ENCODE assay signal across 17 cellular contexts in genomic region chr18:58937913-58938312, GRCh38.
A peak's percentile ranks its signal among the peaks of the same experiment; 100 is the strongest.
DNase-seq lines count a peak whose midpoint lies in the region; ATAC-seq and TF ChIP-seq lines count a peak whose summit lies in the region.
"Had no signal": no experiment of that assay in that cellular context is flagged by ENCODE, and none has a peak within 500 bp of the region (broad histone marks: within the 10 kb centered on the region; RNA-seq: fewer than 3 reads in every experiment).

No MANE protein-coding gene starts in this region.

- no peak overlapping the region for H3K4me3 ChIP-seq in A673 (ENCODE audit: low read depth, low read length, poor library complexity, severe bottlenecking)
- H3K4me3 ChIP-seq in GM23338 = no peak overlapping the region
- H3K4me3 ChIP-seq in ascending aorta = no peak overlapping the region
- H3K4me3 ChIP-seq in mesenchymal stem cell (ENCODE audit: insufficient read depth in 1 of 2, low read depth in 1 of 2, low read length in 2 of 2) = peak overlapping the region in 1 of 2 experiments; percentile 50
- H3K4me3 ChIP-seq: coronary artery, suprapubic skin had no signal

- no peak overlapping the region for H2BK5ac ChIP-seq in mesenchymal stem cell (ENCODE audit: low read depth, low read length, poor library complexity, severe bottlenecking)

- H2AFZ ChIP-seq in GM23338 (no peak overlapping the region), mesenchymal stem cell (ENCODE audit: low read depth, low read length) (no peak overlapping the region)

- H3K27me3 Mint-ChIP-seq in GM23338 (ENCODE audit: insufficient read depth, low read depth, poor library complexity) = no peaks in the 10 kb centered on the region

- DNase-seq in A673 (ENCODE audit: low spot score) = no peak
- DNase-seq in GM23338 (ENCODE audit: low spot score) = no peak
- DNase-seq in ascending aorta (ENCODE audit: low spot score in 2 of 2) = no peak
- DNase-seq in mesenchymal stem cell = peak; percentile 51
- DNase-seq in activated naive CD4-positive, alpha-beta T cell treated with Interleukin-2 at 50 U/mL for 16 hours = no peak
- no peak for DNase-seq in SW480 (ENCODE audit: low spot score)
- no peak for DNase-seq in HPDE6-E6E7 (ENCODE audit: extremely low spot score)
- DNase-seq in ureter (ENCODE audit: low spot score) = no peak
- DNase-seq: activated CD4-positive, alpha-beta T cell treated with anti-CD3 and anti-CD28 coated beads, Interleukin-2, amount 10 ng/mL, durations not matched to agents 7 days and 5 days; activated naive CD8-positive, alpha-beta T cell treated with anti-CD3 and anti-CD28 coated beads, Interleukin-2, amount 50 U/mL, for 24 hours; activated T-cell treated with anti-CD3 and anti-CD28 coated beads, Interleukin-2, amount 50 U/mL, for 24 hours; GOT3; NCI-H526 treated with DMSO at 0.1 percent for 48 hours had no signal

- no peaks in the 10 kb centered on the region for H3K9me2 ChIP-seq in GM23338 (ENCODE audit: insufficient read depth)

- peaks cover 19% of the 10 kb centered on the region for H3K79me1 ChIP-seq in mesenchymal stem cell (replicated peaks; ENCODE audit: low read length, poor library complexity, severe bottlenecking)

- no peak overlapping the region for H3K14ac ChIP-seq in mesenchymal stem cell (ENCODE audit: low read length in 2 of 2)

- H4K8ac ChIP-seq in mesenchymal stem cell (ENCODE audit: low read length) = no peak overlapping the region

- peaks cover 89% of the 10 kb centered on the region for H3K79me2 ChIP-seq in GM23338 (replicated peaks; ENCODE audit: insufficient read depth)

- no peak overlapping the region for H2BK12ac ChIP-seq in mesenchymal stem cell (ENCODE audit: low read length in 2 of 2)

- no peak overlapping the region for H2BK120ac ChIP-seq in mesenchymal stem cell (ENCODE audit: low read depth, low read length)

- peaks cover 80% of the 10 kb centered on the region for H3K36me3 Mint-ChIP-seq in GM23338 (ENCODE audit: low read depth)

- H3K4ac ChIP-seq in mesenchymal stem cell (ENCODE audit: low read depth in 1 of 2, low read length in 2 of 2) = no peak overlapping the region

- no peak overlapping the region for H3K23ac ChIP-seq in mesenchymal stem cell (ENCODE audit: low read length in 2 of 2)

- H3K27ac ChIP-seq in A673 (ENCODE audit: low read depth, low read length, poor library complexity, severe bottlenecking) (peak overlapping the region; percentile 90), GM23338 (ENCODE audit: low read depth) (peak overlapping the region; percentile 73), ascending aorta (peak overlapping the region; percentile 46 to 50), mesenchymal stem cell (ENCODE audit: low read length, poor library complexity, severe bottlenecking) (no peak overlapping the region)
- H3K27ac ChIP-seq: suprapubic skin had no signal

- H3K18ac ChIP-seq in mesenchymal stem cell (ENCODE audit: low read depth in 1 of 2, low read length in 2 of 2) = no peak overlapping the region

- no peak overlapping the region for H2BK15ac ChIP-seq in mesenchymal stem cell (ENCODE audit: low read depth, poor library complexity, severe bottlenecking)

- no peaks in the 10 kb centered on the region for H3K9me3 Mint-ChIP-seq in GM23338
- H3K9me3 Mint-ChIP-seq: activated CD4-positive, alpha-beta T cell treated with anti-CD3 and anti-CD28 coated beads, Interleukin-2, amount 10 ng/mL, durations not matched to agents 7 days and 5 days; activated naive CD8-positive, alpha-beta T cell treated with anti-CD3 and anti-CD28 coated beads, Interleukin-2, amount 50 U/mL, for 24 hours; activated T-cell treated with anti-CD3 and anti-CD28 coated beads, Interleukin-2, amount 50 U/mL, for 24 hours; T-helper 2 cell treated with Interferon-gamma antibody and Interleukin-4, amounts not matched to agents 5 μg/mL and 100 μg/mL, for 36 hours had no signal

- CTCF ChIA-PET in A673 (lab: Charles Lee) = no interaction called here

- no peak overlapping the region for H2AK5ac ChIP-seq in mesenchymal stem cell (ENCODE audit: low read length, severe bottlenecking)

- no peak overlapping the region for H3K27ac Mint-ChIP-seq in GM23338
- H3K27ac Mint-ChIP-seq: activated CD4-positive, alpha-beta T cell treated with anti-CD3 and anti-CD28 coated beads, Interleukin-2, amount 10 ng/mL, durations not matched to agents 7 days and 5 days; activated naive CD8-positive, alpha-beta T cell treated with anti-CD3 and anti-CD28 coated beads, Interleukin-2, amount 50 U/mL, for 24 hours; activated T-cell treated with anti-CD3 and anti-CD28 coated beads, Interleukin-2, amount 50 U/mL, for 24 hours; T-helper 2 cell treated with Interferon-gamma antibody and Interleukin-4, amounts not matched to agents 5 μg/mL and 100 μg/mL, for 36 hours had no signal

- WGBS in mesenchymal stem cell = 68% methylated on average over 3 of the region's 3 CpGs

- peaks cover 34% of the 10 kb centered on the region for H3F3A ChIP-seq in GM23338 (replicated peaks; ENCODE audit: low read depth)

- no peak for ATAC-seq in GM23338
- ATAC-seq: activated naive CD8-positive, alpha-beta T cell treated with anti-CD3 and anti-CD28 coated beads, Interleukin-2, amount 50 U/mL, for 24 hours; esophagus mucosa had no signal

- H3K9ac ChIP-seq in mesenchymal stem cell (ENCODE audit: low read length) = peak overlapping the region; percentile 48

- H3K27me3 ChIP-seq in A673 (replicated peaks; ENCODE audit: insufficient read depth, low read depth, low read length, poor library complexity) = no peaks in the 10 kb centered on the region
- H3K27me3 ChIP-seq in GM23338 (ENCODE audit: insufficient read depth) = no peaks in the 10 kb centered on the region
- H3K27me3 ChIP-seq in ascending aorta = no peaks in the 10 kb centered on the region
- no peaks in the 10 kb centered on the region for H3K27me3 ChIP-seq in mesenchymal stem cell (ENCODE audit: control insufficient read depth in 1 of 2, insufficient read depth in 1 of 2, low read length in 2 of 2)
- H3K27me3 ChIP-seq: suprapubic skin had no signal

- no peaks in the 10 kb centered on the region for H3K9me3 ChIP-seq in A673 (ENCODE audit: low read depth, low read length, poor library complexity, severe bottlenecking)
- H3K9me3 ChIP-seq in ascending aorta = no peaks in the 10 kb centered on the region
- H3K9me3 ChIP-seq in mesenchymal stem cell (ENCODE audit: control insufficient read depth, low read length) = no peaks in the 10 kb centered on the region
- H3K9me3 ChIP-seq: suprapubic skin had no signal

- no peak overlapping the region for H4K91ac ChIP-seq in mesenchymal stem cell (ENCODE audit: low read length)

- peaks cover 19% of the 10 kb centered on the region for H4K20me1 ChIP-seq in GM23338 (replicated peaks; ENCODE audit: insufficient read depth)

- no peak for TF ChIP-seq CTCF in A673 (conservative IDR thresholded peaks at IDR 0.05; ENCODE audit: low read depth, low read length)
- TF ChIP-seq CTCF in GM23338 (conservative IDR thresholded peaks at IDR 0.05; ENCODE audit: low read depth in 2 of 2) = no peak
- TF ChIP-seq CTCF in ascending aorta (IDR thresholded peaks at IDR 0.05) = no peak

- no peak overlapping the region for H3K4me3 Mint-ChIP-seq in GM23338
- H3K4me3 Mint-ChIP-seq: activated CD4-positive, alpha-beta T cell treated with anti-CD3 and anti-CD28 coated beads, Interleukin-2, amount 10 ng/mL, durations not matched to agents 7 days and 5 days; activated naive CD8-positive, alpha-beta T cell treated with anti-CD3 and anti-CD28 coated beads, Interleukin-2, amount 50 U/mL, for 24 hours; activated T-cell treated with anti-CD3 and anti-CD28 coated beads, Interleukin-2, amount 50 U/mL, for 24 hours; T-helper 2 cell treated with Interferon-gamma antibody and Interleukin-4, amounts not matched to agents 5 μg/mL and 100 μg/mL, for 36 hours had no signal

- no peak overlapping the region for H3K4me2 ChIP-seq in GM23338
- no peak overlapping the region for H3K4me2 ChIP-seq in mesenchymal stem cell (ENCODE audit: low read length, poor library complexity, severe bottlenecking)

- peaks cover 74% of the 10 kb centered on the region for H3K4me1 ChIP-seq in A673 (ENCODE audit: insufficient read depth, low read length, poor library complexity, severe bottlenecking)
- no peaks in the 10 kb centered on the region for H3K4me1 ChIP-seq in GM23338 (ENCODE audit: insufficient read depth)
- H3K4me1 ChIP-seq in ascending aorta = peaks cover 2 to 28% of the 10 kb centered on the region in 2 donors
- H3K4me1 ChIP-seq in mesenchymal stem cell (ENCODE audit: control insufficient read depth, insufficient read depth, low read depth, low read length) = peaks cover 1% of the 10 kb centered on the region

- intact Hi-C loops in A673 (cut with micrococcal nuclease; ENCODE audit: unreplicated experiment) (loop anchor here (5.0 kb wide), 1 partner anchor 71 kb away; no protein-coding TSS in a partner anchor), ascending aorta (cut with DNase I) (no loop called here)

- POLR2A ChIA-PET in A673 (lab: Charles Lee; ENCODE audit: low non-redundant PET) = no interaction called here

- no TSS peak for BruUV-seq in A673 (replicated peaks; lab: Mats Ljungman, UMichigan)

- H3K4me1 Mint-ChIP-seq in GM23338 = peaks cover 8% of the 10 kb centered on the region
- H3K4me1 Mint-ChIP-seq: activated CD4-positive, alpha-beta T cell treated with anti-CD3 and anti-CD28 coated beads, Interleukin-2, amount 10 ng/mL, durations not matched to agents 7 days and 5 days had no signal

- H3K36me3 ChIP-seq in A673 (ENCODE audit: insufficient read depth, low read length, poor library complexity, severe bottlenecking) (peaks cover 25% of the 10 kb centered on the region), GM23338 (ENCODE audit: insufficient read depth) (peaks cover 55% of the 10 kb centered on the region), ascending aorta (peaks cover 18 to 30% of the 10 kb centered on the region in 2 donors), mesenchymal stem cell (ENCODE audit: control insufficient read depth in 1 of 2, insufficient read depth in 2 of 2, low read depth in 1 of 2, low read length in 2 of 2) (peaks cover 21 to 50% of the 10 kb centered on the region in 2 experiments)

TF ChIP-seq in GM23338, 12 proteins besides CTCF, POLR2A, EP300 and RAD21 (continues in another document):
- TF ChIP-seq EZH2 (IDR thresholded peaks at IDR 0.05; ENCODE audit: low read depth, unreplicated experiment) (no peak), EZH2phosphoT487 (IDR thresholded peaks at IDR 0.05; ENCODE audit: unreplicated experiment) (no peak)
